In genomic region chr2:45237128-45237527, GRCh38 we compare ENCODE assay signal across 1 cellular context.
TF ChIP-seq lines count a peak whose summit lies in the region.

No MANE protein-coding gene starts in this region.

TF ChIP-seq in SK-N-SH, 30 proteins besides CTCF, POLR2A, EP300 and RAD21 (continued from another document):
- no peak for TF ChIP-seq USF1 (IDR thresholded peaks at IDR 0.05; ENCODE audit: borderline replicate concordance, low read depth)
- TF ChIP-seq SIN3A (IDR thresholded peaks at IDR 0.05; ENCODE audit: borderline replicate concordance, low read depth, low read length), result no peak
TF ChIP-seq in SK-N-SH: peak in this region for 0.
